Comparison of ENCODE assay signal across 1 cellular context in genomic region chr1:204514841-204515240, GRCh38.
TF ChIP-seq lines count a peak whose summit lies in the region.

No MANE protein-coding gene starts in this region.

TF ChIP-seq in HCT116, 20 proteins besides CTCF, POLR2A, EP300 and RAD21:
- TF ChIP-seq ELF1 (IDR thresholded peaks at IDR 0.05; ENCODE audit: borderline replicate concordance, low read depth) (no peak), REST (IDR thresholded peaks at IDR 0.05; ENCODE audit: low read depth) (no peak), MAX (IDR thresholded peaks at IDR 0.05) (no peak), EZH2 (IDR thresholded peaks at IDR 0.05) (no peak), SP1 (IDR thresholded peaks at IDR 0.05; ENCODE audit: low read depth) (no peak)
